In genomic region chr1:147496571-147496970, GRCh38 we compare ENCODE assay signal across 8 cellular contexts. TPM values are rescaled to one million over a fixed set of nuclear protein-coding genes. Genes with fewer than 3 reads are reported as not detected.
A peak's percentile ranks its signal among the peaks of the same experiment; 100 is the strongest.
DNase-seq lines count a peak whose midpoint lies in the region; ATAC-seq and TF ChIP-seq lines count a peak whose summit lies in the region.

No MANE protein-coding gene starts in this region.

- 34 to 38% methylated on average over 4 of the region's 4 CpGs for WGBS in aorta, 2 donors

- no peaks in the 10 kb centered on the region for H3K27me3 ChIP-seq in right atrium auricular region
- H3K27me3 ChIP-seq in aorta (ENCODE audit: control insufficient read depth in 1 of 2, insufficient read depth in 2 of 2, low read length in 1 of 2) = no peaks in the 10 kb centered on the region

- ATAC-seq in Right ventricle myocardium superior (ENCODE audit: poor library complexity) (peak; percentile 50), aorta (ENCODE audit: low FRiP score) (peak; percentile 47), GM19463 (IDR thresholded peaks at IDR 0.05; ENCODE audit: unreplicated experiment) (no peak), GM21825 (IDR thresholded peaks at IDR 0.05; ENCODE audit: unreplicated experiment) (no peak)

- H3K9me3 ChIP-seq in right atrium auricular region (no peaks in the 10 kb centered on the region), aorta (ENCODE audit: control insufficient read depth, low read length) (no peaks in the 10 kb centered on the region)

- H3K27ac ChIP-seq in right atrium auricular region (no peak overlapping the region), aorta (ENCODE audit: low read depth in 1 of 2, low read length in 2 of 2) (no peak overlapping the region)

- DNase-seq in Right ventricle myocardium superior (peak; percentile 58), right atrium auricular region (ENCODE audit: low spot score) (no peak), T1000 (lab: John Stamatoyannopoulos, UW) (peak; percentile 3), iPS-NIHi7 (ENCODE audit: extremely low spot score) (peak; percentile 49), aorta (no peak)
- DNase-seq in activated CD4-positive, alpha-beta T cell treated with anti-CD3 and anti-CD28 coated beads for 1 hour = no peak

- TF ChIP-seq CTCF in right atrium auricular region (IDR thresholded peaks at IDR 0.05) = peak in 1 of 2 donors; percentile 58

- intact Hi-C loops in Right ventricle myocardium superior (cut with DNase I) = loop anchor here (5.0 to 10.0 kb wide), 4 partner anchors 41 to 396 kb away; no protein-coding TSS in a partner anchor
- intact Hi-C loops in aorta (cut with DNase I) = loop anchor here (5.0 to 10.0 kb wide), 4 partner anchors 41 to 398 kb away; partner anchors contain the start of gene BCL9 (in 1 of the 2)

- H3K4me3 ChIP-seq in right atrium auricular region = no peak overlapping the region
- no peak overlapping the region for H3K4me3 ChIP-seq in aorta (ENCODE audit: low read length in 2 of 2)

- H3K36me3 ChIP-seq in right atrium auricular region (no peaks in the 10 kb centered on the region), aorta (ENCODE audit: control insufficient read depth in 1 of 2, insufficient read depth in 2 of 2, low read length in 1 of 2) (no peaks in the 10 kb centered on the region)

- H3K4me1 ChIP-seq in right atrium auricular region (peaks cover 0 to 14% of the 10 kb centered on the region in 2 donors), aorta (ENCODE audit: control insufficient read depth in 1 of 2, insufficient read depth in 2 of 2, low read length in 2 of 2) (no peaks in the 10 kb centered on the region)

RNA-seq across cellular contexts. Expression of gene BCL9, which starts 44.7 kb away (rescaled TPM):
- 11.7 TPM for total RNA-seq in Right ventricle myocardium superior
- 10 to 100 TPM; 10.6 to 23.3 TPM for total RNA-seq in right atrium auricular region
- total RNA-seq in aorta = 10 to 100 TPM; 20.5 to 28.9 TPM
- polyA plus RNA-seq in aorta = 1 to 10 TPM; 4.6 to 5.1 TPM

Comparison
In these comparisons a context has a peak if more than half of its experiments do, and no peak if none do; other contexts are left out.
1. DNase-seq: peak in Right ventricle myocardium superior (single experiment), T1000 (single experiment) and iPS-NIHi7 (single experiment); none in right atrium auricular region (single experiment), aorta (0 of 2) and activated CD4-positive, alpha-beta T cell treated with anti-CD3 and anti-CD28 coated beads for 1 hour (single experiment).
2. ATAC-seq: peak in Right ventricle myocardium superior (single experiment) and aorta (single experiment); none in GM19463 (single experiment) and GM21825 (single experiment).